Comparison of ENCODE assay signal across 2 cellular contexts in the genomic region with DNA sequence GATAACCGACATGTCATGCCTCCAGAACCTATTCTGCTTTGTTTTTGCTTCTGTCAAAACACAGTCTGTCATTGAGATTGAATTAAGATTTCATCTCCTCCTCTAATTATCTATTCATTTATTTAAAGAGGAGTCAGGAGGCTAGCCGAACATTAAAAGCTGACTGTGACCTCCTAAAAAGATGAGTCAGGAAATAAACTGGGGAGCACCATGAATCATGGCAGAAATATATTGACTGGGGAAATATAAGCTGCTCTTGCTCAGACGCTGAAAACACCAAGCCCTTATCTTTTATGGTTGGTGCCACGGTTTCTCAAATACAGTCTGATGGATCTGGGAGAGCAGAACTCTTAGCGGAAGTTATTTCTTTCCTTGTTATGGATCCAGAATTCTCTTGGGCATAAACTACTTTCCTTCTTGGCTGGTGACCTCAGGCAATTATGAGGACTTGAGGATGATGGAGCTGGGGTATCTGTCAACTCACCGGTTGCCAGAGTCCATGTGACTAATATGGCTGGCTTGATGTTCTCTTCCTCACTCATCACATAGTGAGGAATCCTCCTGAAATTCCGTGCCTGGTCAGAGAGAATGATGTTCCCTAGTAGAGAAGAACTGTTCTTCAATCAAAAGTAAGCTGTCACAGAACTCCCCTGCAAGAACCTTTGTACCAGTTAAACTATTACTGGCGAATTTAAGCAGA.
TF ChIP-seq lines count a peak whose summit lies in the region.

No MANE protein-coding gene starts in this region.

TF ChIP-seq in SK-N-SH, 30 proteins besides CTCF, POLR2A, EP300 and RAD21 (continued from another document):
- TF ChIP-seq MXI1 (IDR thresholded peaks at IDR 0.05; ENCODE audit: low read depth, low read length) = no peak
- no peak for TF ChIP-seq YY1 (IDR thresholded peaks at IDR 0.05; ENCODE audit: low read depth)
- peak; percentile 22; the same call in 1 of the 2 replicates for TF ChIP-seq JUND (IDR thresholded peaks at IDR 0.05)
- no peak for TF ChIP-seq POLR2AphosphoS5 (IDR thresholded peaks at IDR 0.05; ENCODE audit: low read depth, low read length)
- no peak for TF ChIP-seq TEAD4 (IDR thresholded peaks at IDR 0.05; ENCODE audit: borderline replicate concordance, insufficient read depth)
- no peak for TF ChIP-seq SIN3A (IDR thresholded peaks at IDR 0.05; ENCODE audit: borderline replicate concordance, low read depth, low read length)
- TF ChIP-seq NFIC (IDR thresholded peaks at IDR 0.05; ENCODE audit: borderline replicate concordance) = no peak
- TF ChIP-seq FOSL2 (IDR thresholded peaks at IDR 0.05; ENCODE audit: borderline replicate concordance, low read depth) = peak; percentile 16; the same call in 1 of the 2 replicates
- 0 out of 2 replicates have a peak, but pooled peaks have one; percentile 17 for TF ChIP-seq GATA2 (CRISPR knock-in tag; IDR thresholded peaks at IDR 0.05)

TF ChIP-seq in SK-N-SH treated with all-trans-retinoic acid at 6 μM for 48 hours, 23 proteins besides CTCF, POLR2A, EP300 and RAD21:
- TF ChIP-seq, protein P1, sequence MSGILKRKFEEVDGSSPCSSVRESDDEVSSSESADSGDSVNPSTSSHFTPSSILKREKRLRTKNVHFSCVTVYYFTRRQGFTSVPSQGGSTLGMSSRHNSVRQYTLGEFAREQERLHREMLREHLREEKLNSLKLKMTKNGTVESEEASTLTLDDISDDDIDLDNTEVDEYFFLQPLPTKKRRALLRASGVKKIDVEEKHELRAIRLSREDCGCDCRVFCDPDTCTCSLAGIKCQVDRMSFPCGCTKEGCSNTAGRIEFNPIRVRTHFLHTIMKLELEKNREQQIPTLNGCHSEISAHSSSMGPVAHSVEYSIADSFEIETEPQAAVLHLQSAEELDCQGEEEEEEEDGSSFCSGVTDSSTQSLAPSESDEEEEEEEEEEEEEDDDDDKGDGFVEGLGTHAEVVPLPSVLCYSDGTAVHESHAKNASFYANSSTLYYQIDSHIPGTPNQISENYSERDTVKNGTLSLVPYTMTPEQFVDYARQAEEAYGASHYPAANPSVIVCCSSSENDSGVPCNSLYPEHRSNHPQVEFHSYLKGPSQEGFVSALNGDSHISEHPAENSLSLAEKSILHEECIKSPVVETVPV (CRISPR knock-in tag; IDR thresholded peaks at IDR 0.05) = no peak
- TF ChIP-seq, protein P2, sequence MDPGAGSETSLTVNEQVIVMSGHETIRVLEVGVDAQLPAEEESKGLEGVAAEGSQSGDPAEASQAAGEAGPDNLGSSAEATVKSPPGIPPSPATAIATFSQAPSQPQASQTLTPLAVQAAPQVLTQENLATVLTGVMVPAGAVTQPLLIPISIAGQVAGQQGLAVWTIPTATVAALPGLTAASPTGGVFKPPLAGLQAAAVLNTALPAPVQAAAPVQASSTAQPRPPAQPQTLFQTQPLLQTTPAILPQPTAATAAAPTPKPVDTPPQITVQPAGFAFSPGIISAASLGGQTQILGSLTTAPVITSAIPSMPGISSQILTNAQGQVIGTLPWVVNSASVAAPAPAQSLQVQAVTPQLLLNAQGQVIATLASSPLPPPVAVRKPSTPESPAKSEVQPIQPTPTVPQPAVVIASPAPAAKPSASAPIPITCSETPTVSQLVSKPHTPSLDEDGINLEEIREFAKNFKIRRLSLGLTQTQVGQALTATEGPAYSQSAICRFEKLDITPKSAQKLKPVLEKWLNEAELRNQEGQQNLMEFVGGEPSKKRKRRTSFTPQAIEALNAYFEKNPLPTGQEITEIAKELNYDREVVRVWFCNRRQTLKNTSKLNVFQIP (CRISPR knock-in tag; IDR thresholded peaks at IDR 0.05; ENCODE audit: borderline replicate concordance, low read depth) = no peak
- TF ChIP-seq BACH2 (CRISPR knock-in tag; IDR thresholded peaks at IDR 0.05; ENCODE audit: borderline replicate concordance) (no peak), ESRRG (CRISPR knock-in tag; IDR thresholded peaks at IDR 0.05) (no peak), ISL1 (CRISPR knock-in tag; IDR thresholded peaks at IDR 0.05) (no peak), CSDC2 (CRISPR knock-in tag; IDR thresholded peaks at IDR 0.05) (no peak), CREB5 (CRISPR knock-in tag; IDR thresholded peaks at IDR 0.05; ENCODE audit: low read depth) (no peak), TCF4 (CRISPR knock-in tag; IDR thresholded peaks at IDR 0.05; ENCODE audit: borderline replicate concordance) (no peak), ZNF8 (CRISPR knock-in tag; IDR thresholded peaks at IDR 0.05) (no peak), OSR1 (CRISPR knock-in tag; IDR thresholded peaks at IDR 0.05) (no peak), RARB (CRISPR knock-in tag; IDR thresholded peaks at IDR 0.05) (no peak), ARNTL (CRISPR knock-in tag; IDR thresholded peaks at IDR 0.05; ENCODE audit: borderline replicate concordance, low read depth) (no peak), SNAI2 (CRISPR knock-in tag; IDR thresholded peaks at IDR 0.05) (no peak), ZNF70 (CRISPR knock-in tag; IDR thresholded peaks at IDR 0.05) (no peak), PPARA (CRISPR knock-in tag; IDR thresholded peaks at IDR 0.05; ENCODE audit: borderline replicate concordance) (no peak), ZC3H10 (CRISPR knock-in tag; IDR thresholded peaks at IDR 0.05) (no peak)
